In genomic region chr7:149751058-149751775, GRCh38 we compare ENCODE assay signal across 25 cellular contexts. TPM values are rescaled to one million over a fixed set of nuclear protein-coding genes. Genes with fewer than 3 reads are reported as not detected.
"Had no signal": no experiment of that assay in that cellular context is flagged by ENCODE, and none has a peak within 500 bp of the region (broad histone marks: within the 10 kb centered on the region; RNA-seq: fewer than 3 reads in every experiment).

No MANE protein-coding gene starts in this region.

- H3K27me3 ChIP-seq: brain microvascular endothelial cell, MG63, Peyer's patch had no signal

- H3K27me3 Mint-ChIP-seq: activated CD4-positive, alpha-beta T cell treated with anti-CD3 and anti-CD28 coated beads for 36 hours; activated naive CD8-positive, alpha-beta T cell; activated T-helper 17 cell treated with anti-CD3 and anti-CD28 coated beads, Interleukin-2, amount 50 U/mL, for 72 hours had no signal

- DNase-seq: activated CD4-positive, alpha-beta memory T cell treated with anti-CD3 and anti-CD28 coated beads, Interleukin-2, amount 10 ng/mL, durations not matched to agents 7 days and 5 days; activated CD4-positive, alpha-beta T cell treated with anti-CD3 and anti-CD28 coated beads for 36 hours; activated CD4-positive, alpha-beta T cell treated with anti-CD3 and anti-CD28 coated beads, Interleukin-2, amount 50 U/mL, for 1 hour; activated gamma-delta T cell; activated naive CD4-positive, alpha-beta T cell treated with anti-CD3 and anti-CD28 coated beads for 36 hours; activated T-cell treated with anti-CD3 and anti-CD28 coated beads for 4 hours; activated T-cell treated with anti-CD3 and anti-CD28 coated beads, Interleukin-2, amount 50 U/mL, for 48 hours; amygdala; brain microvascular endothelial cell; caudate nucleus; MG63; MV-4-11; NCI-H1092 treated with DMSO at 0.1 percent for 48 hours; NCI-H1417 treated with DMSO at 0.1 percent for 48 hours; NCI-H1694 treated with DMSO at 0.1 percent for 48 hours; NCI-H2029 treated with DMSO at 0.1 percent for 48 hours; NCI-H446; Peyer's patch; SHP77 treated with DMSO at 0.1 percent for 48 hours; T-helper 17 cell; T-helper 9 cell; WERI-Rb-1 had no signal

- H3K4me1 ChIP-seq: Peyer's patch had no signal

- H3K9me3 Mint-ChIP-seq: activated CD4-positive, alpha-beta memory T cell treated with anti-CD3 and anti-CD28 coated beads, Interleukin-2, amount 10 ng/mL, durations not matched to agents 7 days and 5 days; activated T-helper 17 cell treated with anti-CD3 and anti-CD28 coated beads, Interleukin-2, amount 50 U/mL, for 72 hours had no signal

- H3K4me3 Mint-ChIP-seq: activated CD4-positive, alpha-beta memory T cell treated with anti-CD3 and anti-CD28 coated beads, Interleukin-2, amount 10 ng/mL, durations not matched to agents 7 days and 5 days; activated CD4-positive, alpha-beta T cell treated with anti-CD3 and anti-CD28 coated beads for 36 hours; activated naive CD4-positive, alpha-beta T cell treated with anti-CD3 and anti-CD28 coated beads for 36 hours; activated naive CD8-positive, alpha-beta T cell; activated T-helper 17 cell treated with anti-CD3 and anti-CD28 coated beads, Interleukin-2, amount 50 U/mL, for 72 hours; T-helper 17 cell had no signal

- H3K27ac Mint-ChIP-seq: activated CD4-positive, alpha-beta memory T cell treated with anti-CD3 and anti-CD28 coated beads, Interleukin-2, amount 10 ng/mL, durations not matched to agents 7 days and 5 days; activated CD4-positive, alpha-beta T cell treated with anti-CD3 and anti-CD28 coated beads for 36 hours; activated naive CD4-positive, alpha-beta T cell treated with anti-CD3 and anti-CD28 coated beads for 36 hours; activated naive CD8-positive, alpha-beta T cell; activated T-helper 17 cell treated with anti-CD3 and anti-CD28 coated beads, Interleukin-2, amount 50 U/mL, for 72 hours had no signal

- H3K4me3 ChIP-seq: MG63, Peyer's patch had no signal

- H3K36me3 ChIP-seq: brain microvascular endothelial cell, MG63, Peyer's patch, WERI-Rb-1 had no signal

- ATAC-seq: activated CD4-positive, alpha-beta T cell treated with anti-CD3 and anti-CD28 coated beads for 36 hours; activated T-helper 17 cell treated with anti-CD3 and anti-CD28 coated beads, Interleukin-2, amount 50 U/mL, for 72 hours; T-helper 17 cell had no signal

- H3K9me3 ChIP-seq: MG63, Peyer's patch had no signal

- H3K27ac ChIP-seq: brain microvascular endothelial cell, Peyer's patch, WERI-Rb-1 had no signal

- H3K4me1 Mint-ChIP-seq: activated CD4-positive, alpha-beta memory T cell treated with anti-CD3 and anti-CD28 coated beads, Interleukin-2, amount 10 ng/mL, durations not matched to agents 7 days and 5 days; activated CD4-positive, alpha-beta T cell treated with anti-CD3 and anti-CD28 coated beads for 36 hours; activated T-helper 17 cell treated with anti-CD3 and anti-CD28 coated beads, Interleukin-2, amount 50 U/mL, for 72 hours had no signal

RNA-seq across cellular contexts. Expression of gene ZNF467, which starts 22.2 kb away (rescaled TPM):
- total RNA-seq: activated CD8-positive, alpha-beta memory T cell treated with anti-CD3 and anti-CD28 coated beads for 36 hours had no signal
